ENCODE assay signal across 9 cellular contexts in genomic region chr11:209275-210121, GRCh38. TPM values are rescaled to one million over a fixed set of nuclear protein-coding genes. Genes with fewer than 3 reads are reported as not detected.
DNase-seq lines count a peak whose midpoint lies in the region; ATAC-seq lines count a peak whose summit lies in the region.
"Had no signal": no experiment of that assay in that cellular context is flagged by ENCODE, and none has a peak within 500 bp of the region (broad histone marks: within the 10 kb centered on the region; RNA-seq: fewer than 3 reads in every experiment).

No MANE protein-coding gene starts in this region.

- H3K9me3 Mint-ChIP-seq in T-helper 1 cell treated with Interleukin-12 subunit alpha and Interleukin-12 subunit beta and Interleukin-4 antibody, amounts not matched to agents 30 μg/mL and 1 μg/mL, for 36 hours = no peaks in the 10 kb centered on the region
- H3K9me3 Mint-ChIP-seq in activated CD8-positive, alpha-beta T cell treated with anti-CD3 and anti-CD28 coated beads, Interleukin-2, amount 10 ng/mL, durations not matched to agents 7 days and 5 days (ENCODE audit: insufficient read depth) = no peaks in the 10 kb centered on the region
- H3K9me3 Mint-ChIP-seq in stimulated activated naive CD8-positive, alpha-beta T cell treated with anti-CD3 and anti-CD28 coated beads, Interleukin-15, amount 100 ng/mL, for 72 hours = no peaks in the 10 kb centered on the region

- H3K9me3 ChIP-seq in iPS-18a (ENCODE audit: control insufficient read depth, low read depth, low read length) = no peaks in the 10 kb centered on the region

- peaks cover 27% of the 10 kb centered on the region for H3K4me1 Mint-ChIP-seq in T-helper 1 cell treated with Interleukin-12 subunit alpha and Interleukin-12 subunit beta and Interleukin-4 antibody, amounts not matched to agents 30 μg/mL and 1 μg/mL, for 36 hours (ENCODE audit: low read depth)
- H3K4me1 Mint-ChIP-seq in activated CD8-positive, alpha-beta T cell treated with anti-CD3 and anti-CD28 coated beads, Interleukin-2, amount 10 ng/mL, durations not matched to agents 7 days and 5 days (ENCODE audit: low read depth) = peaks cover 42% of the 10 kb centered on the region
- peaks cover 59% of the 10 kb centered on the region for H3K4me1 Mint-ChIP-seq in stimulated activated naive CD8-positive, alpha-beta T cell treated with anti-CD3 and anti-CD28 coated beads, Interleukin-15, amount 100 ng/mL, for 72 hours

- H3K4me3 ChIP-seq in iPS-18a (ENCODE audit: low read length) = peak overlapping the region; percentile 93

- H3K27ac ChIP-seq in iPS-18a (ENCODE audit: low read length) = no peak overlapping the region

- H3K27me3 Mint-ChIP-seq in T-helper 1 cell treated with Interleukin-12 subunit alpha and Interleukin-12 subunit beta and Interleukin-4 antibody, amounts not matched to agents 30 μg/mL and 1 μg/mL, for 36 hours (ENCODE audit: low read depth) = no peaks in the 10 kb centered on the region
- no peaks in the 10 kb centered on the region for H3K27me3 Mint-ChIP-seq in activated CD8-positive, alpha-beta T cell treated with anti-CD3 and anti-CD28 coated beads, Interleukin-2, amount 10 ng/mL, durations not matched to agents 7 days and 5 days (ENCODE audit: low read depth)
- H3K27me3 Mint-ChIP-seq in stimulated activated naive CD8-positive, alpha-beta T cell treated with anti-CD3 and anti-CD28 coated beads, Interleukin-15, amount 100 ng/mL, for 72 hours = no peaks in the 10 kb centered on the region

- POLR2A ChIA-PET in activated CD8-positive, alpha-beta T cell treated with anti-CD3 and anti-CD28 coated beads, Interleukin-2, amount 10 ng/mL, durations not matched to agents 7 days and 5 days (lab: Charles Lee) = interaction anchor here (1.2 to 2.6 kb wide), 6 partner anchors 10 to 108 kb away, joined by 4 to 15 read pairs (median 8); partner anchors contain the start of genes PGGHG and PSMD13

- H3K4me1 ChIP-seq in iPS-18a (ENCODE audit: control insufficient read depth, low read depth, low read length) = no peaks in the 10 kb centered on the region

- CTCF ChIA-PET in activated CD8-positive, alpha-beta T cell treated with anti-CD3 and anti-CD28 coated beads, Interleukin-2, amount 10 ng/mL, durations not matched to agents 7 days and 5 days (lab: Charles Lee) = interaction anchor here (0.7 kb wide), 1 partner anchor 41 kb away, joined by 4 read pairs; no protein-coding TSS in a partner anchor

- peak overlapping the region; percentile 97 for H3K27ac Mint-ChIP-seq in T-helper 1 cell treated with Interleukin-12 subunit alpha and Interleukin-12 subunit beta and Interleukin-4 antibody, amounts not matched to agents 30 μg/mL and 1 μg/mL, for 36 hours
- peak overlapping the region; percentile 99 for H3K27ac Mint-ChIP-seq in activated CD8-positive, alpha-beta T cell treated with anti-CD3 and anti-CD28 coated beads, Interleukin-2, amount 10 ng/mL, durations not matched to agents 7 days and 5 days
- peak overlapping the region; percentile 94 to 95 for H3K27ac Mint-ChIP-seq in stimulated activated naive CD8-positive, alpha-beta T cell treated with anti-CD3 and anti-CD28 coated beads, Interleukin-15, amount 100 ng/mL, for 72 hours

- H3K9ac ChIP-seq in iPS-18a (ENCODE audit: low read length) = peak overlapping the region; percentile 78

- no peaks in the 10 kb centered on the region for H3K27me3 ChIP-seq in iPS-18a (ENCODE audit: control insufficient read depth, insufficient read depth, low read length)

- no peak for ATAC-seq in activated CD8-positive, alpha-beta T cell treated with anti-CD3 and anti-CD28 coated beads, Interleukin-2, amount 10 ng/mL, durations not matched to agents 7 days and 5 days
- ATAC-seq in stimulated activated naive CD8-positive, alpha-beta T cell treated with anti-CD3 and anti-CD28 coated beads, Interleukin-15, amount 100 ng/mL, for 72 hours = no peak
- no peak for ATAC-seq in HG02885 (IDR thresholded peaks at IDR 0.05; ENCODE audit: poor library complexity, unreplicated experiment)

- peak overlapping the region; percentile 91 for H3K4me3 Mint-ChIP-seq in T-helper 1 cell treated with Interleukin-12 subunit alpha and Interleukin-12 subunit beta and Interleukin-4 antibody, amounts not matched to agents 30 μg/mL and 1 μg/mL, for 36 hours
- H3K4me3 Mint-ChIP-seq in activated CD8-positive, alpha-beta T cell treated with anti-CD3 and anti-CD28 coated beads, Interleukin-2, amount 10 ng/mL, durations not matched to agents 7 days and 5 days = peak overlapping the region; percentile 94
- H3K4me3 Mint-ChIP-seq in stimulated activated naive CD8-positive, alpha-beta T cell treated with anti-CD3 and anti-CD28 coated beads, Interleukin-15, amount 100 ng/mL, for 72 hours = peak overlapping the region; percentile 91 to 94

- H3K36me3 ChIP-seq in iPS-18a (ENCODE audit: control insufficient read depth, low read depth, low read length) = peaks cover 47% of the 10 kb centered on the region

- DNase-seq in T-helper 1 cell (no peak), NCI-H1105 (lab: John Stamatoyannopoulos, UW) (no peak), iPS-NIHi7 (ENCODE audit: extremely low spot score) (no peak)
- DNase-seq in activated CD8-positive, alpha-beta T cell treated with anti-CD3 and anti-CD28 coated beads, Interleukin-2, amount 10 ng/mL, durations not matched to agents 7 days and 5 days = peak; percentile 21
- no peak for DNase-seq in stimulated activated naive CD8-positive, alpha-beta T cell treated with anti-CD3 and anti-CD28 coated beads, Interleukin-15, amount 100 ng/mL, for 72 hours

- peaks cover 28% of the 10 kb centered on the region for H3K36me3 Mint-ChIP-seq in T-helper 1 cell treated with Interleukin-12 subunit alpha and Interleukin-12 subunit beta and Interleukin-4 antibody, amounts not matched to agents 30 μg/mL and 1 μg/mL, for 36 hours (ENCODE audit: low read depth)
- H3K36me3 Mint-ChIP-seq in activated CD8-positive, alpha-beta T cell treated with anti-CD3 and anti-CD28 coated beads, Interleukin-2, amount 10 ng/mL, durations not matched to agents 7 days and 5 days (ENCODE audit: low read depth) = peaks cover 63% of the 10 kb centered on the region

RNA-seq across cellular contexts. Expression of gene RIC8A, which starts 2.0 kb away (rescaled TPM):
- 100 to 1,000 TPM; 121 to 126 TPM for total RNA-seq in activated CD8-positive, alpha-beta T cell treated with anti-CD3 and anti-CD28 coated beads, Interleukin-2, amount 10 ng/mL, durations not matched to agents 7 days and 5 days

RNA-seq across cellular contexts. Expression of gene BET1L, which starts 2.3 kb away (rescaled TPM):
- total RNA-seq in activated CD8-positive, alpha-beta T cell treated with anti-CD3 and anti-CD28 coated beads, Interleukin-2, amount 10 ng/mL, durations not matched to agents 7 days and 5 days = 10 to 100 TPM; 33.8 to 34.2 TPM

RNA-seq across cellular contexts. Expression of gene SCGB1C1, which starts 16.6 kb away (rescaled TPM):
- total RNA-seq in activated CD8-positive, alpha-beta T cell treated with anti-CD3 and anti-CD28 coated beads, Interleukin-2, amount 10 ng/mL, durations not matched to agents 7 days and 5 days = not detected
- total RNA-seq: Daoy had no signal

RNA-seq across cellular contexts. Expression of gene SIRT3, which starts 26.6 kb away (rescaled TPM):
- total RNA-seq in activated CD8-positive, alpha-beta T cell treated with anti-CD3 and anti-CD28 coated beads, Interleukin-2, amount 10 ng/mL, durations not matched to agents 7 days and 5 days = 10 to 100 TPM; 13.1 to 15.0 TPM

RNA-seq across cellular contexts. Expression of gene PSMD13, which starts 27.3 kb away (rescaled TPM):
- 100 to 1,000 TPM; 164 to 173 TPM for total RNA-seq in activated CD8-positive, alpha-beta T cell treated with anti-CD3 and anti-CD28 coated beads, Interleukin-2, amount 10 ng/mL, durations not matched to agents 7 days and 5 days
